ENCODE assay signal across 9 cellular contexts in genomic region chr1:959730-960039, GRCh38. TPM values are rescaled to one million over a fixed set of nuclear protein-coding genes. Genes with fewer than 3 reads are reported as not detected.
DNase-seq lines count a peak whose midpoint lies in the region; ATAC-seq and TF ChIP-seq lines count a peak whose summit lies in the region.
"Had no signal": no experiment of that assay in that cellular context is flagged by ENCODE, and none has a peak within 500 bp of the region (broad histone marks: within the 10 kb centered on the region; RNA-seq: fewer than 3 reads in every experiment).

No MANE protein-coding gene starts in this region.

- H3K4me3 ChIP-seq in AG09309 (ENCODE audit: control insufficient read depth, low read depth, low read length) (peak overlapping the region; percentile 44), MG63 (peak overlapping the region; percentile 88), coronary artery (peak overlapping the region; percentile 83), neural progenitor cell (no peak overlapping the region), adrenal gland (peak overlapping the region in 2 of 4 donors; percentile 9 to 99)

- H3K4me3 Mint-ChIP-seq in neural progenitor cell, result peak overlapping the region; percentile 81

- no peak overlapping the region for H3K27ac Mint-ChIP-seq in neural progenitor cell

- H3K9me3 ChIP-seq in MG63, result no peaks in the 10 kb centered on the region
- H3K9me3 ChIP-seq in neural progenitor cell (ENCODE audit: low read depth), result no peaks in the 10 kb centered on the region
- no peaks in the 10 kb centered on the region for H3K9me3 ChIP-seq in adrenal gland (replicated peaks in 1 of 3)
- H3K9me3 ChIP-seq: right lobe of liver had no signal

- H3K36me3 Mint-ChIP-seq in neural progenitor cell, result peaks cover 12% of the 10 kb centered on the region

- DNase-seq in AG09309 (ENCODE audit: low read depth), result no peak
- DNase-seq in MG63, result no peak
- no peak for DNase-seq in coronary artery (ENCODE audit: low spot score)
- DNase-seq in neural progenitor cell (ENCODE audit: low spot score), result no peak
- no peak for DNase-seq in adrenal gland
- no peak for DNase-seq in NCI-H1930 (lab: John Stamatoyannopoulos, UW)

- 24 to 62% (median 27%) methylated on average over 4 to 40 of the region's 40 CpGs; no CpG with 5 or more reads in 1 of the 4 donors for WGBS in adrenal gland, 4 donors

- no peaks in the 10 kb centered on the region for H3K9me3 Mint-ChIP-seq in neural progenitor cell

- no peak overlapping the region for H2AFZ ChIP-seq in neural progenitor cell (replicated peaks)

- ATAC-seq in GM19351 (IDR thresholded peaks at IDR 0.05; ENCODE audit: unreplicated experiment) (no peak), HG02884 (IDR thresholded peaks at IDR 0.05; ENCODE audit: unreplicated experiment) (no peak)

- intact Hi-C loops in adrenal gland (cut with DNase I), result no loop called here

- peaks cover 28% of the 10 kb centered on the region for H4K20me1 ChIP-seq in neural progenitor cell (ENCODE audit: low read depth)

- peaks cover 29% of the 10 kb centered on the region for H3K36me3 ChIP-seq in MG63
- no peaks in the 10 kb centered on the region for H3K36me3 ChIP-seq in neural progenitor cell
- peaks cover 0 to 23% of the 10 kb centered on the region in 2 donors for H3K36me3 ChIP-seq in adrenal gland (replicated peaks in 1 of 2)

- peaks cover 22% of the 10 kb centered on the region for H3K79me2 ChIP-seq in neural progenitor cell (ENCODE audit: low read depth)

- H3K27me3 ChIP-seq in MG63, result no peaks in the 10 kb centered on the region
- H3K27me3 ChIP-seq in neural progenitor cell, result peaks cover 30% of the 10 kb centered on the region
- H3K27me3 ChIP-seq in adrenal gland, result no peaks in the 10 kb centered on the region
- H3K27me3 ChIP-seq: right lobe of liver had no signal

- H3K27ac ChIP-seq in coronary artery (no peak overlapping the region), neural progenitor cell (no peak overlapping the region), adrenal gland (no peak overlapping the region)

- peaks cover 8% of the 10 kb centered on the region for H3K4me1 Mint-ChIP-seq in neural progenitor cell

- no peak for TF ChIP-seq POLR2A in adrenal gland (IDR thresholded peaks at IDR 0.05)

- no peaks in the 10 kb centered on the region for H3F3A ChIP-seq in neural progenitor cell (ENCODE audit: low read depth)

- peaks cover 9% of the 10 kb centered on the region for H3K27me3 Mint-ChIP-seq in neural progenitor cell (ENCODE audit: insufficient read depth, low read depth)

- H3K4me1 ChIP-seq in neural progenitor cell (peaks cover 4% of the 10 kb centered on the region), adrenal gland (replicated peaks in 1 of 2) (peaks cover 17 to 20% of the 10 kb centered on the region in 2 donors)

- no peak overlapping the region for H3K4me2 ChIP-seq in neural progenitor cell

- no peak overlapping the region for H3K9ac ChIP-seq in neural progenitor cell

- TF ChIP-seq CTCF in AG09309 (IDR thresholded peaks at IDR 0.05; ENCODE audit: control insufficient read depth, insufficient read depth, low read depth, low read length, missing control alignments) (no peak), coronary artery (IDR thresholded peaks at IDR 0.05) (no peak), neural progenitor cell (IDR thresholded peaks at IDR 0.05) (no peak), adrenal gland (IDR thresholded peaks at IDR 0.05) (no peak)

RNA-seq across cellular contexts. Expression of gene NOC2L, which starts 0.6 kb away (rescaled TPM):
- 176 and 277 TPM in 2 replicates for total RNA-seq in MG63 (2014; rRNA removed; shearing (Covaris generic); ENCODE audit: low replicate concordance)
- total RNA-seq in neural progenitor cell (ENCODE audit: low replicate concordance) (39.6 and 69.1 TPM in 2 replicates), adrenal gland (10 to 100 TPM; 22.4 to 58.9 (median 38.1) TPM)
- 10 to 100 TPM; 39.2 to 97.7 (median 64.9) TPM for polyA plus RNA-seq in adrenal gland

RNA-seq across cellular contexts. Expression of gene KLHL17, which starts 0.7 kb away (rescaled TPM):
- 6.7 and 14.7 TPM in 2 replicates for total RNA-seq in MG63 (2014; rRNA removed; shearing (Covaris generic); ENCODE audit: low replicate concordance)
- total RNA-seq in neural progenitor cell (ENCODE audit: low replicate concordance), result 10.7 and 33.8 TPM in 2 replicates
- 10 to 100 TPM in 1 of 8 donors, 1 to 10 TPM in 7; 3.2 to 15.9 (median 6.9) TPM for total RNA-seq in adrenal gland
- polyA plus RNA-seq in adrenal gland, result 10 to 100 TPM in 2 of 3 donors, under 1 TPM in 1; 0.73 to 38.8 (median 25.4) TPM

RNA-seq across cellular contexts. Expression of gene PLEKHN1, which starts 6.6 kb away (rescaled TPM):
- 0.56 TPM in 1 of 2 replicates, not detected in the other for total RNA-seq in MG63 (2014; rRNA removed; shearing (Covaris generic); ENCODE audit: low replicate concordance)
- total RNA-seq in neural progenitor cell (ENCODE audit: low replicate concordance) (0.09 TPM in 1 of 2 replicates, not detected in the other), adrenal gland (1 to 10 TPM in 3 of 8 donors, under 1 TPM in 3, not detected in 2; 0.30 to 3.8 (median 1.1) TPM)
- polyA plus RNA-seq in adrenal gland, result 10 to 100 TPM in 1 of 3 donors, 1 to 10 TPM in 1, under 1 TPM in 1; 0.05 to 10.5 (median 4.2) TPM

RNA-seq across cellular contexts. Expression of gene PERM1, which starts 22.2 kb away (rescaled TPM):
- 0.13 TPM in 1 of 2 replicates, not detected in the other for total RNA-seq in MG63 (2014; rRNA removed; shearing (Covaris generic); ENCODE audit: low replicate concordance)
- not detected in 2 replicates for total RNA-seq in neural progenitor cell (ENCODE audit: low replicate concordance)
- under 1 TPM in 5 of 8 donors, not detected in 3; 0.13 to 0.28 (median 0.14) TPM for total RNA-seq in adrenal gland
- under 1 TPM in 2 of 3 donors, not detected in 1; 0.40 to 0.88 TPM for polyA plus RNA-seq in adrenal gland

RNA-seq across cellular contexts. Expression of gene SAMD11, which starts 36.0 kb away (rescaled TPM):
- total RNA-seq in MG63 (2014; rRNA removed; shearing (Covaris generic); ENCODE audit: low replicate concordance), result 32.7 and 43.5 TPM in 2 replicates
- total RNA-seq in neural progenitor cell (ENCODE audit: low replicate concordance) (0.15 TPM in 1 of 2 replicates, not detected in the other), adrenal gland (10 to 100 TPM in 7 of 8 donors, 1 to 10 TPM in 1; 7.9 to 30.8 (median 16.7) TPM)
- 10 to 100 TPM in 2 of 3 donors, 1 to 10 TPM in 1; 2.5 to 96.6 (median 32.7) TPM for polyA plus RNA-seq in adrenal gland
